ENCODE assay signal across 24 cellular contexts in the genomic region with DNA sequence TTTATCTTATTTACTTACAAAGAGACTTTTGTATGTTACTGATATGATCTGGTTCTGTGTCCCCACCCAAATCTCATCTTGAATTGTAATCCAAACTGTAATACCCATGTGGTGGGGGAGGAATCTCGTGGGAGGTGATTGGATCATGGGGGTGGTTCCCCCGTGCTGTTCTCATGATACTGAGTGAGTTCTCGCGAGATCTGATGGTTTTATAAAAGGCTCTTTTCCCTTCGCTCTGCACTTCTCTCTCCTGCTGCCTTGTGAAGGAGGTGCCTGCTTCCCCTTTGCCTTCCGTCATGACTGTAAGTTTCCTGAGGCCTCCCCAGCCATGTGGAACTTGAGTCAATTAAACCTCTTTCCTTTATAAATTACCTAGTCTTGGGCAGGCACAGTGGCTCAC. TPM values are rescaled to one million over a fixed set of nuclear protein-coding genes. Genes with fewer than 3 reads are reported as not detected.
A peak's percentile ranks its signal among the peaks of the same experiment; 100 is the strongest.
DNase-seq lines count a peak whose midpoint lies in the region; ATAC-seq, FAIRE-seq and TF ChIP-seq lines count a peak whose summit lies in the region.
"Had no signal": no experiment of that assay in that cellular context is flagged by ENCODE, and none has a peak within 500 bp of the region (broad histone marks: within the 10 kb centered on the region; RNA-seq: fewer than 3 reads in every experiment).

No MANE protein-coding gene starts in this region.

- peak overlapping the region; percentile 69 to 77 for H3K27ac ChIP-seq in A549
- H3K27ac ChIP-seq in mesendoderm (ENCODE audit: low read depth, low read length): no peak overlapping the region
- H3K27ac ChIP-seq: brain microvascular endothelial cell, esophagus squamous epithelium, gastrocnemius medialis, KMS-11, testis, vagina had no signal

- H3K4me3 ChIP-seq in A549: no peak overlapping the region
- no peak overlapping the region for H3K4me3 ChIP-seq in adipocyte (ENCODE audit: low read length)
- H3K4me3 ChIP-seq in mesendoderm (ENCODE audit: low read length): no peak overlapping the region
- H3K4me3 ChIP-seq: esophagus squamous epithelium, gastrocnemius medialis, testis, vagina had no signal

- H3K9ac ChIP-seq in adipocyte (ENCODE audit: low read length) (peak overlapping the region; percentile 54), mesendoderm (ENCODE audit: low read length) (no peak overlapping the region)
- H3K9ac ChIP-seq: KMS-11 had no signal

- H3K4ac ChIP-seq in mesendoderm (ENCODE audit: low read depth, low read length): no peak overlapping the region

- no peak overlapping the region for H3K4me3 Mint-ChIP-seq in HFFc6
- no peak overlapping the region for H3K4me3 Mint-ChIP-seq in effector memory CD8-positive, alpha-beta T cell
- H3K4me3 Mint-ChIP-seq: activated T-cell treated with anti-CD3 and anti-CD28 coated beads, Interleukin-2, amount 50 U/mL, for 4 hours; CD4-positive, CD25-positive, alpha-beta regulatory T cell had no signal

- no peak overlapping the region for H2AK5ac ChIP-seq in mesendoderm (ENCODE audit: low read length)

- no peaks in the 10 kb centered on the region for H3K79me2 ChIP-seq in mesendoderm (ENCODE audit: control insufficient read depth, insufficient read depth, low read length)

- H3K36me3 Mint-ChIP-seq in HFFc6 (ENCODE audit: low read depth): no peaks in the 10 kb centered on the region; the same call in 1 of the 2 replicates
- H3K36me3 Mint-ChIP-seq in effector memory CD8-positive, alpha-beta T cell (ENCODE audit: insufficient read depth): peaks cover 7% of the 10 kb centered on the region
- H3K36me3 Mint-ChIP-seq: CD4-positive, CD25-positive, alpha-beta regulatory T cell had no signal

- H3K27me3 Mint-ChIP-seq in HFFc6 (ENCODE audit: insufficient read depth): peaks cover 2% of the 10 kb centered on the region
- H3K27me3 Mint-ChIP-seq in effector memory CD8-positive, alpha-beta T cell: peaks cover 4 to 16% of the 10 kb centered on the region in 2 donors

- ATAC-seq in A549 (no peak), HG03378 (IDR thresholded peaks at IDR 0.05; ENCODE audit: unreplicated experiment) (no peak)
- ATAC-seq in effector memory CD8-positive, alpha-beta T cell (replicated peaks): no peak
- ATAC-seq: activated T-cell treated with anti-CD3 and anti-CD28 coated beads, Interleukin-2, amount 50 U/mL, for 4 hours; gastrocnemius medialis had no signal

- H3K4me1 Mint-ChIP-seq in HFFc6 (ENCODE audit: low read depth): peaks cover 55% of the 10 kb centered on the region
- H3K4me1 Mint-ChIP-seq in effector memory CD8-positive, alpha-beta T cell (ENCODE audit: low read depth in 2 of 2): peaks cover 3% of the 10 kb centered on the region in 2 donors
- H3K4me1 Mint-ChIP-seq: CD4-positive, CD25-positive, alpha-beta regulatory T cell had no signal

- H3K23ac ChIP-seq in mesendoderm (ENCODE audit: low read length): no peak overlapping the region

- H3K9me3 ChIP-seq in A549 (no peaks in the 10 kb centered on the region), adipocyte (ENCODE audit: control insufficient read depth, low read length) (no peaks in the 10 kb centered on the region)
- H3K9me3 ChIP-seq: esophagus squamous epithelium, gastrocnemius medialis, testis, vagina had no signal

- CTCF ChIA-PET in A549 (lab: Yijun Ruan, JAX): interaction anchor here (1.2 to 2.9 kb wide), 3 partner anchors 10 to 25 kb away, joined by 4 to 17 read pairs (median 9); no protein-coding TSS in a partner anchor

- H4K5ac ChIP-seq in mesendoderm (ENCODE audit: low read length): no peak overlapping the region

- no peak overlapping the region for H3K56ac ChIP-seq in mesendoderm (ENCODE audit: low read length)

- H2BK5ac ChIP-seq in mesendoderm (ENCODE audit: low read length): no peak overlapping the region

- DNase-seq in A549 (ENCODE audit: low read depth in 1 of 2, low spot score in 1 of 2) (peak in 1 of 2 experiments; percentile 38), HFFc6 (no peak), adipocyte (ENCODE audit: low read depth) (no peak), mesendoderm (peak; percentile 28), NK-92 (lab: John Stamatoyannopoulos, UW; ENCODE audit: unreplicated experiment) (no peak), posterior cingulate gyrus (no peak)
- DNase-seq in effector memory CD8-positive, alpha-beta T cell: no peak
- DNase-seq: activated naive CD4-positive, alpha-beta T cell treated with Interleukin-2 at 50 U/mL for 16 hours; activated T-cell treated with anti-CD3 and anti-CD28 coated beads, Interleukin-2, amount 50 U/mL, for 4 hours; brain microvascular endothelial cell; CD4-positive, CD25-positive, alpha-beta regulatory T cell; esophagus squamous epithelium; gastrocnemius medialis; islet precursor cell; small intestine; stimulated activated CD4-positive, alpha-beta T cell treated with anti-CD3 and anti-CD28 coated beads, Interleukin-2, amount 100 ng/mL, for 24 hours; T-helper 1 cell; testis had no signal

- WGBS in A549 (ENCODE audit: missing lambda C conversion rate): 82% methylated on average over 6 of the region's 6 CpGs
- WGBS in mesendoderm (ENCODE audit: extremely low coverage, insufficient coverage, low lambda C conversion rate): no CpG with 5 or more reads among the region's 6 CpGs

- TF ChIP-seq POLR2A in A549 (IDR thresholded peaks at IDR 0.05; ENCODE audit: low read length): no peak

- no peaks in the 10 kb centered on the region for H3K9me3 Mint-ChIP-seq in HFFc6
- no peaks in the 10 kb centered on the region for H3K9me3 Mint-ChIP-seq in effector memory CD8-positive, alpha-beta T cell
- H3K9me3 Mint-ChIP-seq: activated T-cell treated with anti-CD3 and anti-CD28 coated beads, Interleukin-2, amount 50 U/mL, for 4 hours; CD4-positive, CD25-positive, alpha-beta regulatory T cell had no signal

- intact Hi-C loops in posterior cingulate gyrus (cut with DNase I): no loop called here

- H3K4me1 ChIP-seq in A549 (peaks cover 41% of the 10 kb centered on the region), adipocyte (ENCODE audit: control insufficient read depth, insufficient read depth, low read length) (peaks cover 32% of the 10 kb centered on the region), mesendoderm (ENCODE audit: control insufficient read depth, low read depth, low read length) (no peaks in the 10 kb centered on the region)

- POLR2A ChIA-PET in A549 (lab: Yijun Ruan, JAX): no interaction called here

- no peak overlapping the region for H4K8ac ChIP-seq in mesendoderm (ENCODE audit: low read depth, low read length)

- H3K79me1 ChIP-seq in mesendoderm (ENCODE audit: low read length): no peaks in the 10 kb centered on the region

- peak overlapping the region; percentile 67 for H3K27ac Mint-ChIP-seq in HFFc6
- H3K27ac Mint-ChIP-seq in effector memory CD8-positive, alpha-beta T cell: no peak overlapping the region
- H3K27ac Mint-ChIP-seq: CD4-positive, CD25-positive, alpha-beta regulatory T cell had no signal

- no peak for FAIRE-seq in A549 (lab: Jason Lieb, UNC)
- FAIRE-seq: HTR-8/SVneo, small intestine, TTC549 had no signal

- H2BK120ac ChIP-seq in mesendoderm (ENCODE audit: low read depth, low read length): no peak overlapping the region

- H3K36me3 ChIP-seq in adipocyte (ENCODE audit: control insufficient read depth, insufficient read depth, low read length, severe bottlenecking) (no peaks in the 10 kb centered on the region), mesendoderm (ENCODE audit: control insufficient read depth, insufficient read depth, low read length) (no peaks in the 10 kb centered on the region)
- H3K36me3 ChIP-seq: brain microvascular endothelial cell, esophagus squamous epithelium, gastrocnemius medialis, vagina had no signal

- H3K4me2 ChIP-seq in A549: peak overlapping the region; percentile 54
- no peak overlapping the region for H3K4me2 ChIP-seq in mesendoderm (ENCODE audit: low read length)
- H3K4me2 ChIP-seq: KMS-11 had no signal

- H2BK15ac ChIP-seq in mesendoderm (replicated peaks; ENCODE audit: low read depth): no peak overlapping the region

- no peak for TF ChIP-seq EP300 in A549 (IDR thresholded peaks at IDR 0.05)

- H3K18ac ChIP-seq in mesendoderm (ENCODE audit: low read length): no peak overlapping the region

- TF ChIP-seq CTCF in A549 (IDR thresholded peaks at IDR 0.05) (no peak), HFFc6 (IDR thresholded peaks at IDR 0.05) (no peak)

- no peak for TF ChIP-seq RAD21 in A549 (conservative IDR thresholded peaks at IDR 0.05 in 1 of 2, IDR thresholded peaks at IDR 0.05 in 1 of 2)

- H3K27me3 ChIP-seq in adipocyte (replicated peaks; ENCODE audit: control insufficient read depth, insufficient read depth, low read length) (no peaks in the 10 kb centered on the region), mesendoderm (ENCODE audit: insufficient read depth, low read length, poor library complexity) (no peaks in the 10 kb centered on the region)
- H3K27me3 ChIP-seq: brain microvascular endothelial cell, esophagus squamous epithelium, gastrocnemius medialis, testis, vagina had no signal

TF ChIP-seq in A549, 52 proteins besides CTCF, POLR2A, EP300 and RAD21 (continues in another document):
- no peak for TF ChIP-seq HDAC2 (IDR thresholded peaks at IDR 0.05)

RNA-seq across cellular contexts. Expression of gene WNT7B, which starts 42.4 kb away (rescaled TPM):
- polyA plus RNA-seq in A549 (2011; rRNA removed) (16.9 and 21.0 TPM in 2 replicates), A549 (2017; fragmentation: RNase III; extraction: RNeasy Plus Mini Kit Qiagen cat#74134 plus additional on column Dnase treatment) (80.8 to 92.0 TPM (median 82.2 TPM) in 3 replicates)
- 36.4 and 59.9 TPM in 2 replicates for polyA plus RNA-seq in A549 (2012; cell fraction: cytosol; rRNA removed)
- 48.0 and 49.6 TPM in 2 replicates for polyA plus RNA-seq in A549 (2012; cell fraction: nucleus; rRNA removed)
- polyA minus RNA-seq in A549 (2011; rRNA and poly(A)+ RNA removed): 19.4 and 42.1 TPM in 2 replicates
- total RNA-seq in HFFc6 (2021; fragmentation: NEBNext Ultra II Directional; extraction: Animal tissue kit (Norgen Biotek cat#: 25700)): under 1 TPM in 5 of 6 experiments, not detected in 1; 0.07 to 0.14 (median 0.09) TPM
- polyA plus RNA-seq in mesendoderm (2013, experiment 1 of 2): not detected
- polyA plus RNA-seq in mesendoderm (2013, experiment 2 of 2): 0.03 TPM
- total RNA-seq: CD4-positive, CD25-positive, alpha-beta regulatory T cell; gastrocnemius medialis; NCI-H460 had no signal
- polyA plus RNA-seq: CD4-positive, CD25-positive, alpha-beta regulatory T cell had no signal
